33 cellular contexts compared by ENCODE assay signal in genomic region chr13:30360586-30360985, GRCh38.
"Had no signal": no experiment of that assay in that cellular context is flagged by ENCODE, and none has a peak within 500 bp of the region (broad histone marks: within the 10 kb centered on the region; RNA-seq: fewer than 3 reads in every experiment).

No MANE protein-coding gene starts in this region.

- H3K36me3 ChIP-seq: brain microvascular endothelial cell, SJSA1 had no signal

- H3K27me3 Mint-ChIP-seq: activated CD4-positive, alpha-beta T cell treated with anti-CD3 and anti-CD28 coated beads for 36 hours; activated CD4-positive, alpha-beta T cell treated with anti-CD3 and anti-CD28 coated beads, Interleukin-2, amount 10 ng/mL, durations not matched to agents 7 days and 5 days; activated naive CD4-positive, alpha-beta T cell treated with anti-CD3 and anti-CD28 coated beads, Interleukin-2, amount 10 ng/mL, durations not matched to agents 7 days and 5 days; activated naive CD8-positive, alpha-beta T cell treated with anti-CD3 and anti-CD28 coated beads for 36 hours; activated T-cell treated with anti-CD3 and anti-CD28 coated beads, Interleukin-2, amount 50 U/mL, for 24 hours had no signal

- H3K9ac ChIP-seq: SK-N-SH had no signal

- H3K9me3 ChIP-seq: SJSA1, SK-N-SH had no signal

- H3K36me3 Mint-ChIP-seq: activated naive CD8-positive, alpha-beta T cell treated with anti-CD3 and anti-CD28 coated beads for 36 hours; WTC11 had no signal

- DNase-seq: activated CD4-positive, alpha-beta T cell treated with anti-CD3 and anti-CD28 coated beads for 36 hours; activated CD4-positive, alpha-beta T cell treated with anti-CD3 and anti-CD28 coated beads, Interleukin-2, amount 10 ng/mL, durations not matched to agents 7 days and 5 days; activated CD4-positive, alpha-beta T cell treated with anti-CD3 and anti-CD28 coated beads, Interleukin-2, amount 50 U/mL, for 48 hours; activated CD8-positive, alpha-beta T cell treated with anti-CD3 and anti-CD28 coated beads, Interleukin-2, amount 10 ng/mL, durations not matched to agents 7 days and 5 days; activated gamma-delta T cell treated with Interleukin-2 at 50 U/mL for 16 hours; activated naive CD4-positive, alpha-beta T cell treated with anti-CD3 and anti-CD28 coated beads, Interleukin-2, amount 10 ng/mL, durations not matched to agents 7 days and 5 days; activated naive CD8-positive, alpha-beta T cell treated with anti-CD3 and anti-CD28 coated beads for 36 hours; activated T-cell treated with anti-CD3 and anti-CD28 coated beads, Interleukin-2, amount 50 U/mL, for 24 hours; amniotic stem cell; aorta; brain microvascular endothelial cell; central memory CD4-positive, alpha-beta T cell; NCI-H1048; NCI-H1105 treated with DMSO at 0.1 percent for 48 hours; NCI-H1436; NCI-H1694; NCI-H1930; NCI-H2081 treated with DMSO at 0.1 percent for 48 hours; NCI-H226; NCI-H446 treated with DMSO at 0.1 percent for 48 hours; NCI-H524; NCI-H69; NCI-H82; NK-92 treated with Interleukin-12 subunit alpha and Interleukin-12 subunit beta, amount 100 ng/mL, for 24 hours; OCI-M1; SHP77 treated with DMSO at 0.1 percent for 48 hours; SK-N-SH had no signal

- ATAC-seq: activated CD4-positive, alpha-beta T cell treated with anti-CD3 and anti-CD28 coated beads for 36 hours; activated CD4-positive, CD25-positive, alpha-beta regulatory T cell treated with anti-CD3 and anti-CD28 coated beads, Interleukin-2, amount 50 U/mL, for 24 hours; activated CD8-positive, alpha-beta T cell treated with anti-CD3 and anti-CD28 coated beads, Interleukin-2, amount 10 ng/mL, durations not matched to agents 7 days and 5 days; WTC11 had no signal

- H3K27ac Mint-ChIP-seq: activated CD4-positive, alpha-beta T cell treated with anti-CD3 and anti-CD28 coated beads for 36 hours; activated CD4-positive, alpha-beta T cell treated with anti-CD3 and anti-CD28 coated beads, Interleukin-2, amount 10 ng/mL, durations not matched to agents 7 days and 5 days; activated CD8-positive, alpha-beta T cell treated with anti-CD3 and anti-CD28 coated beads, Interleukin-2, amount 10 ng/mL, durations not matched to agents 7 days and 5 days; activated naive CD4-positive, alpha-beta T cell treated with anti-CD3 and anti-CD28 coated beads, Interleukin-2, amount 10 ng/mL, durations not matched to agents 7 days and 5 days; activated naive CD8-positive, alpha-beta T cell treated with anti-CD3 and anti-CD28 coated beads for 36 hours; activated T-cell treated with anti-CD3 and anti-CD28 coated beads, Interleukin-2, amount 50 U/mL, for 24 hours; activated T-helper 2 cell treated with anti-CD3 and anti-CD28 coated beads, Interferon-gamma antibody, Interleukin-2, Interleukin-4, amounts not matched to agents 10 μg/mL and 5 μg/mL and 100 μg/mL, durations not matched to agents 14 hours and 24 hours and 36 hours; T-helper 1 cell treated with Interleukin-12 subunit alpha and Interleukin-12 subunit beta and Interleukin-4 antibody, amounts not matched to agents 30 μg/mL and 1 μg/mL, for 36 hours; T-helper 2 cell treated with Interferon-gamma antibody and Interleukin-4, amounts not matched to agents 5 μg/mL and 100 μg/mL, for 36 hours; WTC11 had no signal

- H3K27me3 ChIP-seq: brain microvascular endothelial cell, SJSA1 had no signal

- H3K4me3 ChIP-seq: SJSA1 had no signal

- H3K4me3 Mint-ChIP-seq: activated CD4-positive, alpha-beta T cell treated with anti-CD3 and anti-CD28 coated beads for 36 hours; activated CD4-positive, alpha-beta T cell treated with anti-CD3 and anti-CD28 coated beads, Interleukin-2, amount 10 ng/mL, durations not matched to agents 7 days and 5 days; activated CD8-positive, alpha-beta T cell treated with anti-CD3 and anti-CD28 coated beads, Interleukin-2, amount 10 ng/mL, durations not matched to agents 7 days and 5 days; activated naive CD4-positive, alpha-beta T cell treated with anti-CD3 and anti-CD28 coated beads, Interleukin-2, amount 10 ng/mL, durations not matched to agents 7 days and 5 days; activated naive CD8-positive, alpha-beta T cell treated with anti-CD3 and anti-CD28 coated beads for 36 hours; activated T-cell treated with anti-CD3 and anti-CD28 coated beads, Interleukin-2, amount 50 U/mL, for 24 hours; T-helper 1 cell treated with Interleukin-12 subunit alpha and Interleukin-12 subunit beta and Interleukin-4 antibody, amounts not matched to agents 30 μg/mL and 1 μg/mL, for 36 hours; T-helper 2 cell treated with Interferon-gamma antibody and Interleukin-4, amounts not matched to agents 5 μg/mL and 100 μg/mL, for 36 hours; WTC11 had no signal

- H3K9me3 Mint-ChIP-seq: activated CD4-positive, alpha-beta T cell treated with anti-CD3 and anti-CD28 coated beads, Interleukin-2, amount 10 ng/mL, durations not matched to agents 7 days and 5 days; activated naive CD4-positive, alpha-beta T cell treated with anti-CD3 and anti-CD28 coated beads, Interleukin-2, amount 10 ng/mL, durations not matched to agents 7 days and 5 days; activated naive CD8-positive, alpha-beta T cell treated with anti-CD3 and anti-CD28 coated beads for 36 hours; activated T-cell treated with anti-CD3 and anti-CD28 coated beads, Interleukin-2, amount 50 U/mL, for 24 hours; activated T-helper 2 cell treated with anti-CD3 and anti-CD28 coated beads, Interferon-gamma antibody, Interleukin-2, Interleukin-4, amounts not matched to agents 10 μg/mL and 5 μg/mL and 100 μg/mL, durations not matched to agents 14 hours and 24 hours and 36 hours; T-helper 1 cell treated with Interleukin-12 subunit alpha and Interleukin-12 subunit beta and Interleukin-4 antibody, amounts not matched to agents 30 μg/mL and 1 μg/mL, for 36 hours; T-helper 2 cell treated with Interferon-gamma antibody and Interleukin-4, amounts not matched to agents 5 μg/mL and 100 μg/mL, for 36 hours; WTC11 had no signal

- H3K27ac ChIP-seq: brain microvascular endothelial cell, SJSA1 had no signal
